34 cellular contexts compared by ENCODE assay signal in genomic region chr11:108436594-108436993, GRCh38. TPM values are rescaled to one million over a fixed set of nuclear protein-coding genes. Genes with fewer than 3 reads are reported as not detected.
"Had no signal": no experiment of that assay in that cellular context is flagged by ENCODE, and none has a peak within 500 bp of the region (broad histone marks: within the 10 kb centered on the region; RNA-seq: fewer than 3 reads in every experiment).

No MANE protein-coding gene starts in this region.

- H3K4me1 ChIP-seq: adrenal gland, body of pancreas, breast epithelium had no signal

- DNase-seq: activated CD4-positive, alpha-beta memory T cell treated with anti-CD3 and anti-CD28 coated beads for 36 hours; activated CD4-positive, alpha-beta T cell treated with anti-CD3 and anti-CD28 coated beads for 4 hours; activated CD4-positive, alpha-beta T cell treated with anti-CD3 and anti-CD28 coated beads, Interleukin-2, amount 10 ng/mL, durations not matched to agents 24 days and 14 days; activated CD4-positive, alpha-beta T cell treated with anti-CD3 and anti-CD28 coated beads, Interleukin-2, amount 50 U/mL, for 1 hour; activated CD4-positive, alpha-beta T cell treated with anti-CD3 and anti-CD28 coated beads, Interleukin-2, amount 50 U/mL, for 4 hours; activated CD4-positive, CD25-positive, alpha-beta regulatory T cell; activated CD8-positive, alpha-beta memory T cell treated with anti-CD3 and anti-CD28 coated beads, Interleukin-2, amount 50 U/mL, for 4 hours; activated CD8-positive, alpha-beta T cell treated with anti-CD3 and anti-CD28 coated beads for 36 hours; activated effector memory CD4-positive, alpha-beta T cell treated with anti-CD3 and anti-CD28 coated beads, Interleukin-2, amount 50 U/mL, for 16 hours; activated gamma-delta T cell treated with Interleukin-2 at 50 U/mL for 16 hours; activated naive CD4-positive, alpha-beta T cell; activated naive CD4-positive, alpha-beta T cell treated with anti-CD3 and anti-CD28 coated beads for 36 hours; activated naive CD4-positive, alpha-beta T cell treated with anti-CD3 and anti-CD28 coated beads, Interleukin-2, amount 50 U/mL, for 16 hours; activated naive CD8-positive, alpha-beta T cell treated with anti-CD3 and anti-CD28 coated beads for 36 hours; activated T-cell treated with anti-CD3 and anti-CD28 coated beads for 4 hours; activated T-cell treated with anti-CD3 and anti-CD28 coated beads, Interleukin-2, amount 50 U/mL, for 1 hour; activated T-cell treated with anti-CD3 and anti-CD28 coated beads, Interleukin-2, amount 50 U/mL, for 4 hours; activated T-cell treated with anti-CD3 and anti-CD28 coated beads, Interleukin-2, amount 50 U/mL, for 72 hours; adrenal gland; amniotic stem cell; aorta; body of pancreas; brain microvascular endothelial cell; central memory CD4-positive, alpha-beta T cell; T-helper 1 cell; T-helper 2 cell; T-helper 9 cell had no signal

- ATAC-seq: activated CD4-positive, CD25-positive, alpha-beta regulatory T cell treated with anti-CD3 and anti-CD28 coated beads, Interleukin-2, amount 50 U/mL, for 24 hours; activated CD8-positive, alpha-beta T cell treated with anti-CD3 and anti-CD28 coated beads for 36 hours; activated naive CD4-positive, alpha-beta T cell treated with anti-CD3 and anti-CD28 coated beads, Interleukin-2, amount 50 U/mL, for 72 hours; activated T-cell treated with anti-CD3 and anti-CD28 coated beads, Interleukin-2, amount 50 U/mL, for 4 hours; activated T-cell treated with anti-CD3 and anti-CD28 coated beads, Interleukin-2, amount 50 U/mL, for 72 hours; activated T-helper 17 cell treated with anti-CD3 and anti-CD28 coated beads, Interleukin-2, amount 50 U/mL, for 72 hours; body of pancreas had no signal

- FAIRE-seq: astrocyte, TTC549 had no signal

- H3K27ac ChIP-seq: adrenal gland, body of pancreas, brain microvascular endothelial cell, breast epithelium, VCaP had no signal

- H3K4me3 ChIP-seq: adrenal gland, body of pancreas, breast epithelium had no signal

- H3K9me3 ChIP-seq: adrenal gland, body of pancreas had no signal

- H3K36me3 ChIP-seq: adrenal gland, brain microvascular endothelial cell, breast epithelium had no signal

- H3K27me3 ChIP-seq: adrenal gland, body of pancreas, brain microvascular endothelial cell, breast epithelium had no signal

RNA-seq across cellular contexts. Expression of gene C11orf65, which starts 30.7 kb away (rescaled TPM):
- polyA plus RNA-seq: aorta had no signal
